Comparison of ENCODE assay signal across 9 cellular contexts in genomic region chr14:30270200-30271161, GRCh38.
A peak's percentile ranks its signal among the peaks of the same experiment; 100 is the strongest.
DNase-seq lines count a peak whose midpoint lies in the region; ATAC-seq and TF ChIP-seq lines count a peak whose summit lies in the region.
"Had no signal": no experiment of that assay in that cellular context is flagged by ENCODE, and none has a peak within 500 bp of the region (broad histone marks: within the 10 kb centered on the region; RNA-seq: fewer than 3 reads in every experiment).

No MANE protein-coding gene starts in this region.

- no peaks in the 10 kb centered on the region for H3K36me3 Mint-ChIP-seq in stimulated activated memory B cell treated with anti-CD40 and anti-IgM and Interleukin-4, amounts not matched to agents 10 μg/mL and 1 μg/mL and 100 μg/mL, for 72 hours

- no peaks in the 10 kb centered on the region for H3K4me1 Mint-ChIP-seq in stimulated activated memory B cell treated with anti-CD40 and anti-IgM and Interleukin-4, amounts not matched to agents 10 μg/mL and 1 μg/mL and 100 μg/mL, for 72 hours

- no peak overlapping the region for H3K27ac Mint-ChIP-seq in stimulated activated memory B cell treated with anti-CD40 and anti-IgM and Interleukin-4, amounts not matched to agents 10 μg/mL and 1 μg/mL and 100 μg/mL, for 72 hours
- H3K27ac Mint-ChIP-seq: dendritic cell treated with granulocyte-macrophage colony-stimulating factor and Interleukin-4, amounts not matched to agents 40 ng/mL and 50 ng/mL, for 4 days had no signal

- no peaks in the 10 kb centered on the region for H3K9me3 ChIP-seq in muscle layer of duodenum (ENCODE audit: control insufficient read depth in 1 of 2, low read length in 2 of 2)

- no peak overlapping the region for H3K4me3 Mint-ChIP-seq in stimulated activated memory B cell treated with anti-CD40 and anti-IgM and Interleukin-4, amounts not matched to agents 10 μg/mL and 1 μg/mL and 100 μg/mL, for 72 hours
- H3K4me3 Mint-ChIP-seq: dendritic cell treated with granulocyte-macrophage colony-stimulating factor and Interleukin-4, amounts not matched to agents 40 ng/mL and 50 ng/mL, for 4 days had no signal

- H3K9me3 Mint-ChIP-seq in stimulated activated memory B cell treated with anti-CD40 and anti-IgM and Interleukin-4, amounts not matched to agents 10 μg/mL and 1 μg/mL and 100 μg/mL, for 72 hours = no peaks in the 10 kb centered on the region
- H3K9me3 Mint-ChIP-seq: dendritic cell treated with granulocyte-macrophage colony-stimulating factor and Interleukin-4, amounts not matched to agents 40 ng/mL and 50 ng/mL, for 4 days had no signal

- in situ Hi-C loops in Caki2 (cut with HindIII; ENCODE audit: low pct_unique_long_range_greater_than_20kb, low sequenced_read_pairs) = no loop called here

- TF ChIP-seq CTCF in epithelial cell of proximal tubule (conservative IDR thresholded peaks at IDR 0.05; ENCODE audit: low read depth, low read length) = peak; percentile 97

- H3K4me3 ChIP-seq in epithelial cell of proximal tubule (ENCODE audit: low read depth, low read length) = peak overlapping the region; percentile 38
- peak overlapping the region; percentile 27 to 38 for H3K4me3 ChIP-seq in muscle layer of duodenum (ENCODE audit: low read depth in 1 of 2, low read length in 2 of 2)

- H3K27me3 ChIP-seq in muscle layer of duodenum (ENCODE audit: low read depth, low read length) = no peaks in the 10 kb centered on the region

- DNase-seq in Caki2 (ENCODE audit: low read depth) (peak; percentile 65), HK-2 (ENCODE audit: unreplicated experiment) (peak; percentile 72), NCI-H774 (lab: John Stamatoyannopoulos, UW) (peak; percentile 94), epithelial cell of proximal tubule (ENCODE audit: low read depth) (peak; percentile 23)
- DNase-seq in activated CD8-positive, alpha-beta memory T cell treated with anti-CD3 and anti-CD28 coated beads for 24 hours = peak; percentile 76

- H3K27ac ChIP-seq in muscle layer of duodenum (ENCODE audit: low read length) = no peak overlapping the region

- H3K27me3 Mint-ChIP-seq in stimulated activated memory B cell treated with anti-CD40 and anti-IgM and Interleukin-4, amounts not matched to agents 10 μg/mL and 1 μg/mL and 100 μg/mL, for 72 hours = no peaks in the 10 kb centered on the region

- peak; percentile 99 for ATAC-seq in GM21360 (IDR thresholded peaks at IDR 0.05; ENCODE audit: unreplicated experiment)
- ATAC-seq in stimulated activated memory B cell treated with anti-CD40 and anti-IgM and Interleukin-4, amounts not matched to agents 10 μg/mL and 1 μg/mL and 100 μg/mL, for 72 hours = peak; percentile 87

- H3K4me1 ChIP-seq in muscle layer of duodenum (ENCODE audit: control insufficient read depth in 1 of 2, insufficient read depth in 2 of 2, low read length in 2 of 2) = no peaks in the 10 kb centered on the region

- H3K36me3 ChIP-seq in muscle layer of duodenum (ENCODE audit: control insufficient read depth in 1 of 2, insufficient read depth in 2 of 2, low read length in 2 of 2) = no peaks in the 10 kb centered on the region

Comparison
In these comparisons a context has a peak if more than half of its experiments do, and no peak if none do; other contexts are left out.
1. DNase-seq: peak in every context shown above with its lines; median percentile 94 in NCI-H774; 76 in activated CD8-positive, alpha-beta memory T cell treated with anti-CD3 and anti-CD28 coated beads for 24 hours; 72 in HK-2; 65 in Caki2; 23 in epithelial cell of proximal tubule.